18 cellular contexts compared by ENCODE assay signal in genomic region chr11:12831471-12832202, GRCh38.
DNase-seq lines count a peak whose midpoint lies in the region; ATAC-seq and TF ChIP-seq lines count a peak whose summit lies in the region.
"Had no signal": no experiment of that assay in that cellular context is flagged by ENCODE, and none has a peak within 500 bp of the region (broad histone marks: within the 10 kb centered on the region; RNA-seq: fewer than 3 reads in every experiment).

No MANE protein-coding gene starts in this region.

- H3K27ac ChIP-seq in upper lobe of right lung, result no peak overlapping the region
- H3K27ac ChIP-seq: 22Rv1 had no signal

- no peak for ATAC-seq in WTC11
- ATAC-seq in GM21515 (IDR thresholded peaks at IDR 0.05; ENCODE audit: unreplicated experiment), result no peak
- no peak for ATAC-seq in upper lobe of right lung
- ATAC-seq in GM21786 (IDR thresholded peaks at IDR 0.05; ENCODE audit: unreplicated experiment), result no peak
- ATAC-seq: activated CD4-positive, CD25-positive, alpha-beta regulatory T cell treated with anti-CD3 and anti-CD28 coated beads, Interleukin-2, amount 50 U/mL, for 24 hours; stimulated activated naive CD8-positive, alpha-beta T cell treated with anti-CD3 and anti-CD28 coated beads, Interleukin-15, Interleukin-2, amounts not matched to agents 100 U/mL and 50 U/mL, for 24 hours had no signal

- no peak for TF ChIP-seq CTCF in WTC11 (IDR thresholded peaks at IDR 0.05)
- no peak for TF ChIP-seq CTCF in upper lobe of right lung (IDR thresholded peaks at IDR 0.05)

- H3K4me3 Mint-ChIP-seq in WTC11, result no peak overlapping the region
- H3K4me3 Mint-ChIP-seq: central memory CD8-positive, alpha-beta T cell had no signal

- H3K4me1 ChIP-seq in upper lobe of right lung, result peaks cover 28% of the 10 kb centered on the region

- intact Hi-C loops in upper lobe of right lung (cut with DNase I), result no loop called here

- H3K9me3 ChIP-seq in upper lobe of right lung, result no peaks in the 10 kb centered on the region

- peak overlapping the region; percentile 45 for H3K27ac Mint-ChIP-seq in WTC11

- H3K4me1 Mint-ChIP-seq in WTC11, result peaks cover 71% of the 10 kb centered on the region

- H3K4me3 ChIP-seq in upper lobe of right lung, result no peak overlapping the region

- H3K9me3 Mint-ChIP-seq in WTC11, result peaks cover 6% of the 10 kb centered on the region; the same call in 1 of the 2 replicates
- H3K9me3 Mint-ChIP-seq: central memory CD8-positive, alpha-beta T cell had no signal

- peaks cover 6% of the 10 kb centered on the region; the same call in 1 of the 2 replicates for H3K36me3 Mint-ChIP-seq in WTC11

- DNase-seq in DMS53 (lab: John Stamatoyannopoulos, UW), result peak; percentile 58
- no peak for DNase-seq in DMS53 treated with DMSO at 0.1 percent for 48 hours (lab: John Stamatoyannopoulos, UW; ENCODE audit: unreplicated experiment)
- DNase-seq in NCI-H2081 (lab: John Stamatoyannopoulos, UW), result peak; percentile 89 to 93
- DNase-seq in WTC11 (ENCODE audit: low spot score), result no peak
- DNase-seq in renal cortical epithelial cell (ENCODE audit: low read depth), result peak; percentile 59
- DNase-seq in upper lobe of right lung, result no peak
- DNase-seq: activated effector memory CD4-positive, alpha-beta T cell treated with anti-CD3 and anti-CD28 coated beads, Interleukin-2, amount 50 U/mL, for 16 hours; effector memory CD4-positive, alpha-beta T cell; hippocampal formation; kidney; NCI-H345; stimulated activated CD4-positive, alpha-beta T cell treated with anti-CD3 and anti-CD28 coated beads, Interleukin-15, amount 100 ng/mL, for 24 hours; stimulated activated naive CD8-positive, alpha-beta T cell treated with anti-CD3 and anti-CD28 coated beads, Interleukin-15, Interleukin-2, amounts not matched to agents 100 U/mL and 50 U/mL, for 24 hours had no signal

- POLR2A ChIA-PET in WTC11 (lab: Charles Lee), result no interaction called here

- no peaks in the 10 kb centered on the region for H3K27me3 Mint-ChIP-seq in WTC11 (ENCODE audit: low read depth)

- CTCF ChIA-PET in WTC11 (lab: Charles Lee), result no interaction called here

- H3K27me3 ChIP-seq in upper lobe of right lung, result no peaks in the 10 kb centered on the region

- H3K36me3 ChIP-seq in upper lobe of right lung, result no peaks in the 10 kb centered on the region

TF ChIP-seq in WTC11, 78 proteins besides CTCF, POLR2A, EP300 and RAD21:
- no peak for TF ChIP-seq NR1H2 (CRISPR knock-in tag; IDR thresholded peaks at IDR 0.05)
- TF ChIP-seq ZNF121 (CRISPR knock-in tag; IDR thresholded peaks at IDR 0.05), result no peak
- no peak for TF ChIP-seq FOXK1 (CRISPR knock-in tag; IDR thresholded peaks at IDR 0.05)
- TF ChIP-seq EMX1 (CRISPR knock-in tag; IDR thresholded peaks at IDR 0.05), result no peak
- no peak for TF ChIP-seq FOXP1 (CRISPR knock-in tag; IDR thresholded peaks at IDR 0.05; ENCODE audit: borderline replicate concordance)
- TF ChIP-seq, protein P1, sequence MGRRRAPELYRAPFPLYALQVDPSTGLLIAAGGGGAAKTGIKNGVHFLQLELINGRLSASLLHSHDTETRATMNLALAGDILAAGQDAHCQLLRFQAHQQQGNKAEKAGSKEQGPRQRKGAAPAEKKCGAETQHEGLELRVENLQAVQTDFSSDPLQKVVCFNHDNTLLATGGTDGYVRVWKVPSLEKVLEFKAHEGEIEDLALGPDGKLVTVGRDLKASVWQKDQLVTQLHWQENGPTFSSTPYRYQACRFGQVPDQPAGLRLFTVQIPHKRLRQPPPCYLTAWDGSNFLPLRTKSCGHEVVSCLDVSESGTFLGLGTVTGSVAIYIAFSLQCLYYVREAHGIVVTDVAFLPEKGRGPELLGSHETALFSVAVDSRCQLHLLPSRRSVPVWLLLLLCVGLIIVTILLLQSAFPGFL (CRISPR knock-in tag; IDR thresholded peaks at IDR 0.05; ENCODE audit: borderline replicate concordance), result no peak
- no peak for TF ChIP-seq NR2C2 (CRISPR knock-in tag; IDR thresholded peaks at IDR 0.05)
- TF ChIP-seq ZNF423 (CRISPR knock-in tag; IDR thresholded peaks at IDR 0.05), result no peak
- no peak for TF ChIP-seq ZNF219 (CRISPR knock-in tag; IDR thresholded peaks at IDR 0.05; ENCODE audit: borderline replicate concordance)
- no peak for TF ChIP-seq GTF2I (CRISPR knock-in tag; conservative IDR thresholded peaks at IDR 0.05)
- TF ChIP-seq, protein P2, sequence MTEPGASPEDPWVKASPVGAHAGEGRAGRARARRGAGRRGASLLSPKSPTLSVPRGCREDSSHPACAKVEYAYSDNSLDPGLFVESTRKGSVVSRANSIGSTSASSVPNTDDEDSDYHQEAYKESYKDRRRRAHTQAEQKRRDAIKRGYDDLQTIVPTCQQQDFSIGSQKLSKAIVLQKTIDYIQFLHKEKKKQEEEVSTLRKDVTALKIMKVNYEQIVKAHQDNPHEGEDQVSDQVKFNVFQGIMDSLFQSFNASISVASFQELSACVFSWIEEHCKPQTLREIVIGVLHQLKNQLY (CRISPR knock-in tag; IDR thresholded peaks at IDR 0.05), result no peak

Comparison
In these comparisons a context has a peak if more than half of its experiments do, and no peak if none do; other contexts are left out.
1. DNase-seq: peak in DMS53 (single experiment), NCI-H2081 (2 of 2) and renal cortical epithelial cell (single experiment); none in DMS53 treated with DMSO at 0.1 percent for 48 hours (single experiment), WTC11 (single experiment) and upper lobe of right lung (single experiment).